In the genomic region with DNA sequence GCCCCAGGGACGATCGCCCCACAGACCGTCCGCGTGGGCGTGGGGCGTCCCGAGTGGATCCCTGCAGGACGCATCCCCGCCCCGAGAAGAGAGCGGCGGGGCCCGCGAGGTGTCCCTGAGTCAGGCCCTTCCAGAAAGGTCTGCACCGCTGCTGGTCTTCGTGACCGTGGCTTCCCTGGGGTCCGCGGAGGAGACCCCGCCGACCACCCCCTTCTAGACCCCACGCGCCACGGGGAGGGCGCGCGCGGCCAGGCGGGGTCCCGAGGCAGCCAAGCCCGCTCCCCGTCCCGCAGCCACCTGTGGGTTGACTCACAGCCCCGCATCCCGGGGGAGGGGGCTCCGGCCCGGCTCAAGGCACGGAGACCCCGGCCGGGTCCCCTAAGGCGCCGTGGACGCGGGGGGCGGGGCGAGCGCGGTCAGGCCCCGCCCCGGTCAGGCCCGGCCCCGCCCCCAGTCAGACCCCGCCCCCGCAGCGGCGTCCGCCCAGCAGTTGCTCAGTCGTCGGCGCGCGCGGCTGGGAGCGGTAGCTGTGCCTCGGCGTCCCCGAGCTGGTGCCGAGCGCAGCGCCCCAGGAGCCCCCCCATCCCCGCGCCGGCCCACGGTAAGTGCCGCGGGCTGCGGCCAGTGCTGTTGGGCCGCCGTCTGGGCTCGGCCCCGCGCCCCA, we compare ENCODE assay signal across 9 cellular contexts. TPM values are rescaled to one million over a fixed set of nuclear protein-coding genes. Genes with fewer than 3 reads are reported as not detected.
DNase-seq lines count a peak whose midpoint lies in the region; ATAC-seq, FAIRE-seq and TF ChIP-seq lines count a peak whose summit lies in the region.
"Had no signal": no experiment of that assay in that cellular context is flagged by ENCODE, and none has a peak within 500 bp of the region (broad histone marks: within the 10 kb centered on the region; RNA-seq: fewer than 3 reads in every experiment).

TSS of gene BAIAP3 (plus strand) at position 497 of the 664 bp plus-strand sequence. CDS start 4,905 bp downstream, outside the sequence.

- peak; percentile 86 for DNase-seq in GM03348 (ENCODE audit: low spot score)
- no peak for DNase-seq in RWPE2 (ENCODE audit: low spot score)
- DNase-seq in K562 (ENCODE audit: extremely low read depth in 1 of 4, low spot score in 3 of 4), result peak; percentile 74 to 90 (median 88)
- peak; percentile 34 for DNase-seq in kidney tubule cell (ENCODE audit: low spot score)
- DNase-seq in stimulated activated naive B cell treated with anti-CD40 and anti-IgM and Interleukin-4, amounts not matched to agents 10 μg/mL and 1 μg/mL and 100 μg/mL, for 72 hours, result no peak
- no peak for DNase-seq in MG63
- DNase-seq in DMS79 treated with DMSO at 0.1 percent for 48 hours (lab: John Stamatoyannopoulos, UW), result no peak
- DNase-seq in C1 segment of cervical spinal cord (lab: John Stamatoyannopoulos, UW), result no peak

- H3K79me2 ChIP-seq in K562 (ENCODE audit: control insufficient read depth, insufficient read depth, low read length), result no peaks in the 10 kb centered on the region

- no peaks in the 10 kb centered on the region for H3K36me3 ChIP-seq in RWPE2 (ENCODE audit: low read depth)
- H3K36me3 ChIP-seq in K562 (ENCODE audit: control insufficient read depth, insufficient read depth, low read length), result no peaks in the 10 kb centered on the region
- no peaks in the 10 kb centered on the region for H3K36me3 ChIP-seq in MG63

- TF ChIP-seq POLR2A in K562 (conservative IDR thresholded peaks at IDR 0.05), result no peak; the same call in 1 of the 2 replicates

- POLR2A ChIA-PET in K562 (lab: Yijun Ruan, JAX), result no interaction called here

- ATAC-seq in RWPE2 (ENCODE audit: low read depth), result peak; percentile 55
- peak; percentile 83 for ATAC-seq in K562
- peak; percentile 45 to 60 for ATAC-seq in stimulated activated naive B cell treated with anti-CD40 and anti-IgM and Interleukin-4, amounts not matched to agents 10 μg/mL and 1 μg/mL and 100 μg/mL, for 72 hours (replicated peaks)

- no peak for TF ChIP-seq RAD21 in K562 (CRISPR knock-in tag; conservative IDR thresholded peaks at IDR 0.05 in 1 of 2, IDR thresholded peaks at IDR 0.05 in 1 of 2)

- H3K27me3 ChIP-seq in RWPE2 (ENCODE audit: insufficient read depth, poor library complexity, severe bottlenecking) (peaks cover 44% of the 10 kb centered on the region), K562 (ENCODE audit: control insufficient read depth in 2 of 2, insufficient read depth in 2 of 2, low read length in 2 of 2) (peaks cover 6 to 19% of the 10 kb centered on the region in 2 experiments; a peak in 3 of 5 replicates), MG63 (peaks cover 52% of the 10 kb centered on the region)

- CTCF ChIA-PET in K562 (lab: Yijun Ruan, JAX; ENCODE audit: low intra/inter-chr PET ratio), result no interaction called here

- H3K4me1 Mint-ChIP-seq in stimulated activated naive B cell treated with anti-CD40 and anti-IgM and Interleukin-4, amounts not matched to agents 10 μg/mL and 1 μg/mL and 100 μg/mL, for 72 hours, result peaks cover 24 to 36% of the 10 kb centered on the region in 2 donors

- no peaks in the 10 kb centered on the region for H3K9me3 Mint-ChIP-seq in stimulated activated naive B cell treated with anti-CD40 and anti-IgM and Interleukin-4, amounts not matched to agents 10 μg/mL and 1 μg/mL and 100 μg/mL, for 72 hours

- no peaks in the 10 kb centered on the region for H3K9me1 ChIP-seq in K562 (ENCODE audit: control insufficient read depth, insufficient read depth, low read length)

- under 1% methylated on average over 23 of the region's 83 CpGs for WGBS in K562 (ENCODE audit: insufficient coverage, low coverage, missing lambda C conversion rate)

- H3K27ac Mint-ChIP-seq in stimulated activated naive B cell treated with anti-CD40 and anti-IgM and Interleukin-4, amounts not matched to agents 10 μg/mL and 1 μg/mL and 100 μg/mL, for 72 hours, result peak within 1 kb of the TSS; percentile 91

- intact Hi-C loops in K562 (cut with micrococcal nuclease), result no loop called here

- H3K4me2 ChIP-seq in K562 (ENCODE audit: insufficient read depth, low read length), result peak within 1 kb of the TSS; percentile 66

- no peak for FAIRE-seq in K562 (lab: Jason Lieb, UNC)
- FAIRE-seq: islet of Langerhans had no signal

- H3K27ac ChIP-seq in RWPE2 (ENCODE audit: poor library complexity, severe bottlenecking) (no peak within 1 kb of the TSS), K562 (ENCODE audit: extremely low read depth, low read depth, low read length) (peak within 1 kb of the TSS; percentile 90; the same call in 1 of the 3 replicates)

- in situ Hi-C loops in K562 (cut with MboI), result no loop called here

- peak within 1 kb of the TSS; percentile 27 for H3K4me3 ChIP-seq in RWPE2 (ENCODE audit: severe bottlenecking)
- peak within 1 kb of the TSS; percentile 51 for H3K4me3 ChIP-seq in K562
- no peak within 1 kb of the TSS for H3K4me3 ChIP-seq in MG63

- peak within 1 kb of the TSS; percentile 80 for H2AFZ ChIP-seq in K562 (ENCODE audit: low read depth, low read length)

- H3K4me1 ChIP-seq in RWPE2 (ENCODE audit: insufficient read depth, poor library complexity, severe bottlenecking), result peaks cover 6% of the 10 kb centered on the region
- H3K4me1 ChIP-seq in K562 (replicated peaks in 1 of 2; ENCODE audit: control insufficient read depth in 2 of 2, insufficient read depth in 2 of 2, low read length in 2 of 2), result peaks cover 17 to 78% of the 10 kb centered on the region in 2 experiments

- peaks cover 8 to 43% of the 10 kb centered on the region in 2 donors for H3K27me3 Mint-ChIP-seq in stimulated activated naive B cell treated with anti-CD40 and anti-IgM and Interleukin-4, amounts not matched to agents 10 μg/mL and 1 μg/mL and 100 μg/mL, for 72 hours

- H3K4me3 Mint-ChIP-seq in stimulated activated naive B cell treated with anti-CD40 and anti-IgM and Interleukin-4, amounts not matched to agents 10 μg/mL and 1 μg/mL and 100 μg/mL, for 72 hours, result peak within 1 kb of the TSS; percentile 75

- TF ChIP-seq CTCF in RWPE2 (IDR thresholded peaks at IDR 0.05; ENCODE audit: poor library complexity, severe bottlenecking), result no peak
- TF ChIP-seq CTCF in K562 (IDR thresholded peaks at IDR 0.05 in 2 of 3, conservative IDR thresholded peaks at IDR 0.05 in 1 of 3; ENCODE audit: insufficient read depth in 2 of 3, low read depth in 1 of 3, low read length in 3 of 3), result no peak

- no TSS peak for BruUV-seq in K562 (replicated peaks; lab: Mats Ljungman, UMichigan)

- TF ChIP-seq EP300 in K562 (IDR thresholded peaks at IDR 0.05; ENCODE audit: low read length), result no peak

- H3K9me3 ChIP-seq in RWPE2 (ENCODE audit: severe bottlenecking) (no peaks in the 10 kb centered on the region), K562 (replicated peaks; ENCODE audit: control insufficient read depth, insufficient read depth, low read depth, low read length) (0 out of 2 replicates have a peak, but pooled peaks cover 4% of the 10 kb centered on the region), MG63 (peaks cover 2% of the 10 kb centered on the region; the same call in 1 of the 2 replicates)

- H4K20me1 ChIP-seq in K562 (replicated peaks; ENCODE audit: control insufficient read depth, insufficient read depth, low read length), result 0 out of 2 replicates have a peak, but pooled peaks cover 9% of the 10 kb centered on the region

- H3K9ac ChIP-seq in K562 (ENCODE audit: insufficient read depth in 1 of 2, low read depth in 2 of 2, low read length in 2 of 2), result peak within 1 kb of the TSS; percentile 30 to 85; a peak in 3 of 4 replicates

- H3K36me3 Mint-ChIP-seq in stimulated activated naive B cell treated with anti-CD40 and anti-IgM and Interleukin-4, amounts not matched to agents 10 μg/mL and 1 μg/mL and 100 μg/mL, for 72 hours, result no peaks in the 10 kb centered on the region

TF ChIP-seq in K562, 482 proteins besides CTCF, POLR2A, EP300 and RAD21 (continues in another document):
- TF ChIP-seq TAF1 (IDR thresholded peaks at IDR 0.05; ENCODE audit: control insufficient read depth, extremely low read depth, insufficient read depth, low read length, severe bottlenecking), result peak; percentile 88
- TF ChIP-seq PHF8 (IDR thresholded peaks at IDR 0.05; ENCODE audit: borderline replicate concordance, low read length), result peak; percentile 69; the same call in 1 of the 2 replicates
- TF ChIP-seq ZBTB33 (CRISPR knock-in tag; IDR thresholded peaks at IDR 0.05), result peak; percentile 16; the same call in 1 of the 2 replicates

RNA-seq across cellular contexts. Expression of gene BAIAP3, which starts in this region (rescaled TPM):
- 10.8 and 42.1 TPM in 2 replicates for total RNA-seq in K562 (2011; cell fraction: chromatin; rRNA removed; ENCODE audit: low replicate concordance)
- 29.0 and 32.5 TPM in 2 replicates for total RNA-seq in K562 (2011; cell fraction: nucleolus; rRNA removed)
- 13.0 and 13.4 TPM in 2 replicates for total RNA-seq in K562 (2011; cell fraction: nucleoplasm; rRNA removed)
- total RNA-seq in K562 (2014; rRNA removed) (2.3 and 4.5 TPM in 2 replicates), K562 (2014; rRNA removed; fragmentation: Illumina TruSeq; extraction: Trizol) (0.06 and 0.18 TPM in 2 replicates), K562 (2015; rRNA removed; fragmentation: Illumina TruSeq; extraction: Trizol) (0.33 and 1.2 TPM in 2 replicates), K562 (2021) (3.3 and 3.4 TPM in 2 replicates)
- polyA plus RNA-seq in K562 (2011; rRNA removed) (0.81 and 1.8 TPM in 2 replicates), K562 (2014; fragmentation: Illumina TruSeq; extraction: Trizol) (0.34 and 1.1 TPM in 2 replicates), K562 (2014; fragmentation: Nextera tagmentation; extraction: Ambion mirVana) (under 1 TPM in 1 of 2 experiments, not detected in 1; 0.03 TPM), K562 (2014; rRNA removed) (1.5 and 4.5 TPM in 2 replicates)
- polyA plus RNA-seq in K562 (2011; cell fraction: cytosol; rRNA removed), result 0.55 and 1.9 TPM in 2 replicates
- 15.2 and 24.6 TPM in 2 replicates for polyA plus RNA-seq in K562 (2011; cell fraction: nucleus; rRNA removed)
- polyA plus RNA-seq in K562 (2012), result 3.2 and 13.5 TPM in 2 replicates
- 0.33 and 1.1 TPM in 2 replicates for polyA minus RNA-seq in K562 (2011; rRNA and poly(A)+ RNA removed)
- polyA minus RNA-seq in K562 (2011; cell fraction: cytosol; rRNA and poly(A)+ RNA removed), result 1.7 and 1.9 TPM in 2 replicates
- polyA minus RNA-seq in K562 (2011; cell fraction: nucleus; rRNA and poly(A)+ RNA removed), result 8.8 and 11.0 TPM in 2 replicates
- total RNA-seq in MG63 (2014; rRNA removed; shearing (Covaris generic); ENCODE audit: low replicate concordance), result 1.1 TPM in 1 of 2 replicates, not detected in the other

Comparison
In these comparisons a context has a peak if more than half of its experiments do, and no peak if none do; other contexts are left out.
1. DNase-seq: peak in GM03348 (single experiment), K562 (4 of 4) and kidney tubule cell (single experiment); none in RWPE2 (single experiment), stimulated activated naive B cell treated with anti-CD40 and anti-IgM and Interleukin-4, amounts not matched to agents 10 μg/mL and 1 μg/mL and 100 μg/mL, for 72 hours (single experiment), MG63 (single experiment), DMS79 treated with DMSO at 0.1 percent for 48 hours (single experiment) and C1 segment of cervical spinal cord (0 of 14).
2. Peak in every context shown above with its lines, with median percentiles within 50 percentile points of each other: ATAC-seq.